16 cellular contexts compared by ENCODE assay signal in the genomic region with DNA sequence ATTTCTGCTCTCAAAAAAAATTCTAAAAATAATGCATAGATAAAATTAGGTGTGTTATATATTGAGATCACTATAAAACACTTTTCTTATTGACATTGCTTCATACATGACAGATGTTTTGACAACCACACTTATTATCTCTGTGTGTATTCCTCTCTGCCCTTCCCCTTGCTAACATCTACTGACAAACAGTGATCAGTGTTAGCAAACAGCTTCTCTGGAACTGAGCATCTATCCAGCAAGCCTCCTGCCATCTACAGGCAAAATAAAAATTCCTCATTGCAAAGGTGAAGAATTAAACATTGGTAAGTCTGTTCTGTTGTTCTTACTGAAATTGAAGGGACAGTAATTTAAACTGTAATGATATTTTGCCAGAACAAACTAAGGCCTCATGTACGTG.
DNase-seq lines count a peak whose midpoint lies in the region; TF ChIP-seq lines count a peak whose summit lies in the region.
"Had no signal": no experiment of that assay in that cellular context is flagged by ENCODE, and none has a peak within 500 bp of the region (broad histone marks: within the 10 kb centered on the region; RNA-seq: fewer than 3 reads in every experiment).

No MANE protein-coding gene starts in this region.

- no peak overlapping the region for H2AFZ ChIP-seq in neural cell (ENCODE audit: low read depth, low read length)

- TF ChIP-seq RAD21 in neural cell (conservative IDR thresholded peaks at IDR 0.05) = peak; percentile 49

- H3K4me3 ChIP-seq in neural cell (ENCODE audit: low read length) = no peak overlapping the region
- H3K4me3 ChIP-seq: MG63 had no signal

- POLR2A ChIA-PET in HEK293T (lab: Yijun Ruan, JAX) = no interaction called here

- H3F3A ChIP-seq in neural cell (ENCODE audit: insufficient read depth, low read length, poor library complexity, severe bottlenecking) = no peaks in the 10 kb centered on the region

- H3K9me3 ChIP-seq in neural cell (ENCODE audit: low read length) = no peaks in the 10 kb centered on the region
- H3K9me3 ChIP-seq: MG63 had no signal

- no peaks in the 10 kb centered on the region for H3K27me3 ChIP-seq in neural cell (ENCODE audit: insufficient read depth, low read depth, low read length)
- H3K27me3 ChIP-seq: MG63 had no signal

- no peaks in the 10 kb centered on the region for H3K36me3 ChIP-seq in neural cell (ENCODE audit: insufficient read depth, low read length)
- H3K36me3 ChIP-seq: MG63 had no signal

- DNase-seq in NCI-H2171 treated with DMSO at 0.1 percent for 48 hours (lab: John Stamatoyannopoulos, UW) (peak; percentile 16), NCI-H2171 (lab: John Stamatoyannopoulos, UW) (no peak), ELR (ENCODE audit: low read depth) (peak; percentile 26), NCI-H69 (lab: John Stamatoyannopoulos, UW) (peak; percentile 90), NCI-H82 treated with DMSO at 0.1 percent for 48 hours (lab: John Stamatoyannopoulos, UW; ENCODE audit: unreplicated experiment) (no peak), HEK293T (ENCODE audit: extremely low spot score) (no peak)
- DNase-seq: AML-193; CD8-positive, alpha-beta T cell; DND-41; HFFc6; KBM-7; MG63; NCI-H1930; NCI-H774; SHP77 treated with DMSO at 0.1 percent for 48 hours had no signal

- peak; percentile 59 for TF ChIP-seq CTCF in neural cell (IDR thresholded peaks at IDR 0.05; ENCODE audit: poor library complexity, severe bottlenecking)

- H4K20me1 ChIP-seq in neural cell (ENCODE audit: insufficient read depth) = no peaks in the 10 kb centered on the region

- H3K9me2 ChIP-seq in neural cell (ENCODE audit: insufficient read depth, low read length) = no peaks in the 10 kb centered on the region

- no peak overlapping the region for H3K4me2 ChIP-seq in neural cell (ENCODE audit: low read length)

- no peaks in the 10 kb centered on the region for H3K79me2 ChIP-seq in neural cell (replicated peaks; ENCODE audit: insufficient read depth, low read length)

- no peak overlapping the region for H3K27ac ChIP-seq in neural cell (ENCODE audit: low read length)

- H3K9ac ChIP-seq in neural cell (ENCODE audit: low read length) = no peak overlapping the region

- CTCF ChIA-PET in HEK293T (lab: Yijun Ruan, JAX) = no interaction called here

- TF ChIP-seq EP300 in neural cell (conservative IDR thresholded peaks at IDR 0.05; ENCODE audit: poor library complexity, severe bottlenecking) = peak; percentile 84

TF ChIP-seq in neural cell, 6 proteins besides CTCF, POLR2A, EP300 and RAD21:
- TF ChIP-seq EZH2 (IDR thresholded peaks at IDR 0.05; ENCODE audit: borderline replicate concordance, insufficient read depth, low read length, poor library complexity, severe bottlenecking) (no peak), MXI1 (conservative IDR thresholded peaks at IDR 0.05; ENCODE audit: poor library complexity, severe bottlenecking) (no peak), POLR2AphosphoS5 (IDR thresholded peaks at IDR 0.05) (peak; percentile 96), TAF1 (IDR thresholded peaks at IDR 0.05; ENCODE audit: low read depth) (no peak), SMC3 (conservative IDR thresholded peaks at IDR 0.05; ENCODE audit: poor library complexity) (no peak)
- TF ChIP-seq, protein P1, sequence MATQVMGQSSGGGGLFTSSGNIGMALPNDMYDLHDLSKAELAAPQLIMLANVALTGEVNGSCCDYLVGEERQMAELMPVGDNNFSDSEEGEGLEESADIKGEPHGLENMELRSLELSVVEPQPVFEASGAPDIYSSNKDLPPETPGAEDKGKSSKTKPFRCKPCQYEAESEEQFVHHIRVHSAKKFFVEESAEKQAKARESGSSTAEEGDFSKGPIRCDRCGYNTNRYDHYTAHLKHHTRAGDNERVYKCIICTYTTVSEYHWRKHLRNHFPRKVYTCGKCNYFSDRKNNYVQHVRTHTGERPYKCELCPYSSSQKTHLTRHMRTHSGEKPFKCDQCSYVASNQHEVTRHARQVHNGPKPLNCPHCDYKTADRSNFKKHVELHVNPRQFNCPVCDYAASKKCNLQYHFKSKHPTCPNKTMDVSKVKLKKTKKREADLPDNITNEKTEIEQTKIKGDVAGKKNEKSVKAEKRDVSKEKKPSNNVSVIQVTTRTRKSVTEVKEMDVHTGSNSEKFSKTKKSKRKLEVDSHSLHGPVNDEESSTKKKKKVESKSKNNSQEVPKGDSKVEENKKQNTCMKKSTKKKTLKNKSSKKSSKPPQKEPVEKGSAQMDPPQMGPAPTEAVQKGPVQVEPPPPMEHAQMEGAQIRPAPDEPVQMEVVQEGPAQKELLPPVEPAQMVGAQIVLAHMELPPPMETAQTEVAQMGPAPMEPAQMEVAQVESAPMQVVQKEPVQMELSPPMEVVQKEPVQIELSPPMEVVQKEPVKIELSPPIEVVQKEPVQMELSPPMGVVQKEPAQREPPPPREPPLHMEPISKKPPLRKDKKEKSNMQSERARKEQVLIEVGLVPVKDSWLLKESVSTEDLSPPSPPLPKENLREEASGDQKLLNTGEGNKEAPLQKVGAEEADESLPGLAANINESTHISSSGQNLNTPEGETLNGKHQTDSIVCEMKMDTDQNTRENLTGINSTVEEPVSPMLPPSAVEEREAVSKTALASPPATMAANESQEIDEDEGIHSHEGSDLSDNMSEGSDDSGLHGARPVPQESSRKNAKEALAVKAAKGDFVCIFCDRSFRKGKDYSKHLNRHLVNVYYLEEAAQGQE (IDR thresholded peaks at IDR 0.05; ENCODE audit: borderline replicate concordance) = no peak

TF ChIP-seq in HEK293T, 16 proteins besides CTCF, POLR2A, EP300 and RAD21:
- no peak for TF ChIP-seq FOXA1 (IDR thresholded peaks at IDR 0.05)
- no peak for TF ChIP-seq CTBP1 (IDR thresholded peaks at IDR 0.05; ENCODE audit: borderline replicate concordance)
- TF ChIP-seq, protein P2, sequence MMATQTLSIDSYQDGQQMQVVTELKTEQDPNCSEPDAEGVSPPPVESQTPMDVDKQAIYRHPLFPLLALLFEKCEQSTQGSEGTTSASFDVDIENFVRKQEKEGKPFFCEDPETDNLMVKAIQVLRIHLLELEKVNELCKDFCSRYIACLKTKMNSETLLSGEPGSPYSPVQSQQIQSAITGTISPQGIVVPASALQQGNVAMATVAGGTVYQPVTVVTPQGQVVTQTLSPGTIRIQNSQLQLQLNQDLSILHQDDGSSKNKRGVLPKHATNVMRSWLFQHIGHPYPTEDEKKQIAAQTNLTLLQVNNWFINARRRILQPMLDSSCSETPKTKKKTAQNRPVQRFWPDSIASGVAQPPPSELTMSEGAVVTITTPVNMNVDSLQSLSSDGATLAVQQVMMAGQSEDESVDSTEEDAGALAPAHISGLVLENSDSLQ (IDR thresholded peaks at IDR 0.05) = no peak
- TF ChIP-seq ZNF384 (IDR thresholded peaks at IDR 0.05) = no peak
- TF ChIP-seq FOXM1 (IDR thresholded peaks at IDR 0.05; ENCODE audit: borderline replicate concordance) = no peak
- no peak for TF ChIP-seq SUZ12 (IDR thresholded peaks at IDR 0.05)
- no peak for TF ChIP-seq LEF1 (IDR thresholded peaks at IDR 0.05; ENCODE audit: borderline replicate concordance)
- no peak for TF ChIP-seq NFRKB (IDR thresholded peaks at IDR 0.05)

Comparison
In these comparisons a context has a peak if more than half of its experiments do, and no peak if none do; other contexts are left out.
1. DNase-seq: peak in NCI-H2171 treated with DMSO at 0.1 percent for 48 hours (single experiment), ELR (single experiment) and NCI-H69 (single experiment); none in NCI-H2171 (single experiment), NCI-H82 treated with DMSO at 0.1 percent for 48 hours (single experiment) and HEK293T (single experiment).